17 cellular contexts compared by ENCODE assay signal in the genomic region with DNA sequence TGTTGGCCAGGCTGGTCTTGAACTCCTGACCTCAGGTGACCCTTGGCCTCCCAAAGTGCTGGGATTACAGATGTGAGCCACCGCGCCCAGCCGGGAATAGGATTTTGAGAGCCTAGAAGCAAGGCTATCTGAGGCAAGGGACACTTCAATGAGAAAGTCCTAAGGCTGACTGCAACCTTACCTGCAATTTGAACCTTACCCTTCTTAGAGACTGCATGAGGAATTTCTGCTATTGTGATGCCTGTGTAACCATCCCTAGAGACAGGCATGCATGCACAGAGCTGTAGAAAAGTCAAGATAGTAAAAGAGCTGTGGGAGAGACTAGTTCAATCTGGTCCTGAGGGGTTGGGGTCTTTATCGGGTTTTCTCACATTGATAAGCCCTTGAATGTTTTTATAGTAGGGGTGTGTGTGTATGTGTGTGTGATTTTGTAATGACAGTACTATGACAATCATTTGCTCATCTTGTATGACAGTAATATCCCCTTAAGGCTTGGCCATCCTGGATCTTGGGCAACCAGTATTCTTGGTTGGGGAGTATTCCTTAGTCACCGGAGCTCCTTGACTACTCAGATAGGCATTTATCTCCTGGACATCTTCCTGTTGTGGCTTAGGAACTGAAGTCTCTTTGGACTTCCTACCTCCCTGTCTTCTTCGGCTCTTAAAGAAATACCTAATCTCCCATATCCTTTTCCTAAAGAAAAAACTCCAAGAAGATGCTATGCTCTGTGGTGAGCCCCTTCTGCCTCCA. TPM values are rescaled to one million over a fixed set of nuclear protein-coding genes. Genes with fewer than 3 reads are reported as not detected.
A peak's percentile ranks its signal among the peaks of the same experiment; 100 is the strongest.
DNase-seq lines count a peak whose midpoint lies in the region; ATAC-seq and TF ChIP-seq lines count a peak whose summit lies in the region.
"Had no signal": no experiment of that assay in that cellular context is flagged by ENCODE, and none has a peak within 500 bp of the region (broad histone marks: within the 10 kb centered on the region; RNA-seq: fewer than 3 reads in every experiment).

No MANE protein-coding gene starts in this region.

- no peak overlapping the region for H3K4me3 ChIP-seq in PC-9
- no peak overlapping the region for H3K4me3 ChIP-seq in fibroblast of villous mesenchyme (ENCODE audit: low read depth, low read length)
- H3K4me3 ChIP-seq in smooth muscle cell, result no peak overlapping the region
- no peak overlapping the region for H3K4me3 ChIP-seq in gastroesophageal sphincter
- H3K4me3 ChIP-seq: SJCRH30, upper lobe of left lung had no signal

- no TSS peak for BruUV-seq in PC-9 (replicated peaks; lab: Mats Ljungman, UMichigan)

- no peaks in the 10 kb centered on the region for H3K9me2 ChIP-seq in PC-9 (ENCODE audit: insufficient read depth)

- no peaks in the 10 kb centered on the region for H3K36me3 ChIP-seq in PC-9 (ENCODE audit: low read depth)
- H3K36me3 ChIP-seq in smooth muscle cell (ENCODE audit: low read depth), result no peaks in the 10 kb centered on the region
- H3K36me3 ChIP-seq in gastroesophageal sphincter, result peaks cover 0 to 26% of the 10 kb centered on the region in 2 donors

- peaks cover 10% of the 10 kb centered on the region for H3K36me3 Mint-ChIP-seq in activated CD4-positive, alpha-beta memory T cell treated with anti-CD3 and anti-CD28 coated beads for 36 hours
- H3K36me3 Mint-ChIP-seq in activated CD4-positive, alpha-beta memory T cell treated with anti-CD3 and anti-CD28 coated beads, Interleukin-2, amount 10 ng/mL, durations not matched to agents 7 days and 5 days (ENCODE audit: low read depth), result no peaks in the 10 kb centered on the region
- peaks cover 10% of the 10 kb centered on the region for H3K36me3 Mint-ChIP-seq in nephron progenitor cell (ENCODE audit: low read depth)

- peaks cover 30% of the 10 kb centered on the region for H3K4me1 Mint-ChIP-seq in activated CD4-positive, alpha-beta memory T cell treated with anti-CD3 and anti-CD28 coated beads for 36 hours (ENCODE audit: low read depth)
- H3K4me1 Mint-ChIP-seq in activated CD4-positive, alpha-beta memory T cell treated with anti-CD3 and anti-CD28 coated beads, Interleukin-2, amount 10 ng/mL, durations not matched to agents 7 days and 5 days, result peaks cover 16% of the 10 kb centered on the region
- H3K4me1 Mint-ChIP-seq in nephron progenitor cell, result peaks cover 40% of the 10 kb centered on the region
- H3K4me1 Mint-ChIP-seq: central memory CD8-positive, alpha-beta T cell had no signal

- POLR2A ChIA-PET in activated CD4-positive, alpha-beta memory T cell treated with anti-CD3 and anti-CD28 coated beads for 36 hours (lab: Charles Lee), result interaction anchor here (0.6 to 2.0 kb wide), 2 partner anchors 11 to 113 kb away, joined by 3 to 5 read pairs; a partner anchor contains a TSS
- POLR2A ChIA-PET in activated CD4-positive, alpha-beta memory T cell treated with anti-CD3 and anti-CD28 coated beads, Interleukin-2, amount 10 ng/mL, durations not matched to agents 7 days and 5 days (lab: Charles Lee), result no interaction called here
- POLR2A ChIA-PET in PC-9 (lab: Charles Lee; ENCODE audit: unreplicated experiment), result no interaction called here

- CTCF ChIA-PET in activated CD4-positive, alpha-beta memory T cell treated with anti-CD3 and anti-CD28 coated beads for 36 hours (lab: Charles Lee), result interaction anchor here (1.9 to 2.3 kb wide), 3 partner anchors 16 to 101 kb away, joined by 6 to 10 read pairs (median 8); no protein-coding TSS in a partner anchor
- CTCF ChIA-PET in activated CD4-positive, alpha-beta memory T cell treated with anti-CD3 and anti-CD28 coated beads, Interleukin-2, amount 10 ng/mL, durations not matched to agents 7 days and 5 days (lab: Charles Lee), result interaction anchor here (1.1 kb wide), 1 partner anchor 16 kb away, joined by 3 read pairs; no protein-coding TSS in a partner anchor
- CTCF ChIA-PET in PC-9 (lab: Charles Lee), result no interaction called here

- no peaks in the 10 kb centered on the region for H3K9me3 ChIP-seq in PC-9 (ENCODE audit: insufficient read depth, low read depth)
- no peaks in the 10 kb centered on the region for H3K9me3 ChIP-seq in smooth muscle cell (replicated peaks; ENCODE audit: low read depth)
- H3K9me3 ChIP-seq in gastroesophageal sphincter, result no peaks in the 10 kb centered on the region
- H3K9me3 ChIP-seq: SJCRH30, upper lobe of left lung had no signal

- peaks cover under 1% of the 10 kb centered on the region; the same call in 1 of the 2 replicates for H3F3A ChIP-seq in PC-9 (ENCODE audit: insufficient read depth, low read depth)
- peaks cover 6% of the 10 kb centered on the region for H3F3A ChIP-seq in smooth muscle cell (ENCODE audit: low read depth)

- TF ChIP-seq CTCF in PC-9 (conservative IDR thresholded peaks at IDR 0.05) (no peak), fibroblast of villous mesenchyme (IDR thresholded peaks at IDR 0.05; ENCODE audit: insufficient read depth, low read depth, low read length) (no peak), smooth muscle cell (IDR thresholded peaks at IDR 0.05; ENCODE audit: borderline replicate concordance, insufficient read depth, poor library complexity, severe bottlenecking) (no peak), gastroesophageal sphincter (IDR thresholded peaks at IDR 0.05) (no peak), nephron progenitor cell (IDR thresholded peaks at IDR 0.05) (no peak)

- no peaks in the 10 kb centered on the region for H3K9me3 Mint-ChIP-seq in activated CD4-positive, alpha-beta memory T cell treated with anti-CD3 and anti-CD28 coated beads for 36 hours
- H3K9me3 Mint-ChIP-seq in activated CD4-positive, alpha-beta memory T cell treated with anti-CD3 and anti-CD28 coated beads, Interleukin-2, amount 10 ng/mL, durations not matched to agents 7 days and 5 days, result no peaks in the 10 kb centered on the region
- H3K9me3 Mint-ChIP-seq in nephron progenitor cell, result no peaks in the 10 kb centered on the region
- H3K9me3 Mint-ChIP-seq: central memory CD8-positive, alpha-beta T cell had no signal

- H4K20me1 ChIP-seq in PC-9 (ENCODE audit: insufficient read depth) (no peaks in the 10 kb centered on the region), smooth muscle cell (ENCODE audit: low read depth) (no peaks in the 10 kb centered on the region)

- no peak for DNase-seq in activated CD4-positive, alpha-beta memory T cell treated with anti-CD3 and anti-CD28 coated beads for 36 hours
- DNase-seq in activated CD4-positive, alpha-beta memory T cell treated with anti-CD3 and anti-CD28 coated beads, Interleukin-2, amount 10 ng/mL, durations not matched to agents 7 days and 5 days, result no peak
- DNase-seq in PC-9, result no peak
- peak; percentile 39 for DNase-seq in fibroblast of villous mesenchyme (ENCODE audit: low read depth)
- DNase-seq in smooth muscle cell (lab: John Stamatoyannopoulos, UW; ENCODE audit: unreplicated experiment), result no peak
- no peak for DNase-seq in left lobe of liver (ENCODE audit: low spot score)
- no peak for DNase-seq in nephron progenitor cell
- DNase-seq: activated effector memory CD4-positive, alpha-beta T cell treated with Interleukin-2 at 50 U/mL for 16 hours; erythroblast; islet precursor cell; NCI-H1436; SJCRH30; stimulated activated CD4-positive, alpha-beta T cell treated with anti-CD3 and anti-CD28 coated beads, Interleukin-12 subunit alpha, Interleukin-12 subunit beta, amount 100 ng/mL, for 4 hours; upper lobe of left lung had no signal

- intact Hi-C loops in activated CD4-positive, alpha-beta memory T cell treated with anti-CD3 and anti-CD28 coated beads for 36 hours (cut with micrococcal nuclease), result no loop called here
- intact Hi-C loops in PC-9 (cut with micrococcal nuclease; ENCODE audit: unreplicated experiment), result no loop called here

- no peak overlapping the region for H3K4me2 ChIP-seq in PC-9
- H3K4me2 ChIP-seq in smooth muscle cell, result no peak overlapping the region

- H3K27me3 Mint-ChIP-seq in activated CD4-positive, alpha-beta memory T cell treated with anti-CD3 and anti-CD28 coated beads for 36 hours, result no peaks in the 10 kb centered on the region
- H3K27me3 Mint-ChIP-seq in activated CD4-positive, alpha-beta memory T cell treated with anti-CD3 and anti-CD28 coated beads, Interleukin-2, amount 10 ng/mL, durations not matched to agents 7 days and 5 days, result no peaks in the 10 kb centered on the region
- H3K27me3 Mint-ChIP-seq in nephron progenitor cell (ENCODE audit: low read depth, poor library complexity), result peaks cover 2% of the 10 kb centered on the region
- H3K27me3 Mint-ChIP-seq: central memory CD8-positive, alpha-beta T cell had no signal

- peaks cover 19% of the 10 kb centered on the region for H3K4me1 ChIP-seq in PC-9 (replicated peaks; ENCODE audit: insufficient read depth)
- peaks cover 5% of the 10 kb centered on the region for H3K4me1 ChIP-seq in smooth muscle cell (ENCODE audit: low read depth)
- no peaks in the 10 kb centered on the region for H3K4me1 ChIP-seq in gastroesophageal sphincter
- H3K4me1 ChIP-seq: SJCRH30 had no signal

- WGBS in smooth muscle cell (ENCODE audit: low lambda C conversion rate), result 77% methylated on average over 6 of the region's 6 CpGs
- 87 to 88% methylated on average over 2 to 3 of the region's 6 CpGs for WGBS in gastroesophageal sphincter (ENCODE audit: low coverage in 1 of 2), 2 donors

- H3K27me3 ChIP-seq in PC-9 (ENCODE audit: insufficient read depth, low read depth) (no peaks in the 10 kb centered on the region), smooth muscle cell (ENCODE audit: low read depth) (no peaks in the 10 kb centered on the region), gastroesophageal sphincter (no peaks in the 10 kb centered on the region)
- H3K27me3 ChIP-seq: SJCRH30, upper lobe of left lung had no signal

- no peak overlapping the region for H3K4me3 Mint-ChIP-seq in activated CD4-positive, alpha-beta memory T cell treated with anti-CD3 and anti-CD28 coated beads for 36 hours
- no peak overlapping the region for H3K4me3 Mint-ChIP-seq in activated CD4-positive, alpha-beta memory T cell treated with anti-CD3 and anti-CD28 coated beads, Interleukin-2, amount 10 ng/mL, durations not matched to agents 7 days and 5 days
- no peak overlapping the region for H3K4me3 Mint-ChIP-seq in nephron progenitor cell
- H3K4me3 Mint-ChIP-seq: central memory CD8-positive, alpha-beta T cell had no signal

- H2AFZ ChIP-seq in PC-9, result no peak overlapping the region
- H2AFZ ChIP-seq in smooth muscle cell (ENCODE audit: low read depth), result no peak overlapping the region

- H3K9ac ChIP-seq in smooth muscle cell (ENCODE audit: low read depth), result peak overlapping the region; percentile 6

- H3K79me2 ChIP-seq in PC-9 (ENCODE audit: low read depth), result no peaks in the 10 kb centered on the region
- H3K79me2 ChIP-seq in smooth muscle cell (ENCODE audit: low read depth), result no peaks in the 10 kb centered on the region

- H3K27ac ChIP-seq in PC-9 (peak overlapping the region; percentile 46), smooth muscle cell (ENCODE audit: low read depth) (peak overlapping the region; percentile 66), gastroesophageal sphincter (peak overlapping the region in 1 of 4 donors; percentile 20)
- H3K27ac ChIP-seq: SJCRH30, upper lobe of left lung had no signal

- no peak for TF ChIP-seq EP300 in gastroesophageal sphincter (IDR thresholded peaks at IDR 0.05)

- no peak for TF ChIP-seq POLR2A in gastroesophageal sphincter (IDR thresholded peaks at IDR 0.05)

- ATAC-seq in gastroesophageal sphincter (no peak), left lobe of liver (no peak)

- H3K27ac Mint-ChIP-seq in activated CD4-positive, alpha-beta memory T cell treated with anti-CD3 and anti-CD28 coated beads for 36 hours, result peak overlapping the region; percentile 74
- H3K27ac Mint-ChIP-seq in activated CD4-positive, alpha-beta memory T cell treated with anti-CD3 and anti-CD28 coated beads, Interleukin-2, amount 10 ng/mL, durations not matched to agents 7 days and 5 days, result no peak overlapping the region
- no peak overlapping the region for H3K27ac Mint-ChIP-seq in nephron progenitor cell

RNA-seq across cellular contexts. Expression of a gene that starts 11.2 kb away (rescaled TPM):
- total RNA-seq in activated CD4-positive, alpha-beta memory T cell treated with anti-CD3 and anti-CD28 coated beads for 36 hours, result 10 to 100 TPM; 11.5 to 12.0 TPM
- total RNA-seq in activated CD4-positive, alpha-beta memory T cell treated with anti-CD3 and anti-CD28 coated beads, Interleukin-2, amount 10 ng/mL, durations not matched to agents 7 days and 5 days, result 1 to 10 TPM; 3.2 to 4.1 TPM
- total RNA-seq in PC-9 (2021), result 0.79 and 0.98 TPM in 2 replicates
- total RNA-seq in fibroblast of villous mesenchyme, result 16.1 and 18.1 TPM in 2 replicates
- total RNA-seq in smooth muscle cell, result 26.8 and 29.6 TPM in 2 replicates
- 28.4 and 30.5 TPM in 2 replicates for polyA plus RNA-seq in smooth muscle cell
- total RNA-seq in gastroesophageal sphincter, result 100 to 1,000 TPM in 2 of 4 donors, 10 to 100 TPM in 2; 46.8 to 125 (median 96.8) TPM
- 1.9 TPM for total RNA-seq in left lobe of liver

RNA-seq across cellular contexts. Expression of a gene that starts 42.6 kb away (rescaled TPM):
- under 1 TPM in 1 of 2 experiments, not detected in 1; 0.12 TPM for total RNA-seq in activated CD4-positive, alpha-beta memory T cell treated with anti-CD3 and anti-CD28 coated beads for 36 hours
- total RNA-seq in activated CD4-positive, alpha-beta memory T cell treated with anti-CD3 and anti-CD28 coated beads, Interleukin-2, amount 10 ng/mL, durations not matched to agents 7 days and 5 days, result not detected
- total RNA-seq in PC-9 (2021) (not detected in 2 replicates), fibroblast of villous mesenchyme (not detected in 2 replicates), smooth muscle cell (0.22 and 0.49 TPM in 2 replicates), gastroesophageal sphincter (under 1 TPM in 3 of 4 donors, not detected in 1; 0.30 to 0.81 (median 0.67) TPM), left lobe of liver (not detected)
- 0.07 and 0.90 TPM in 2 replicates for polyA plus RNA-seq in smooth muscle cell
- total RNA-seq: SJCRH30 had no signal
- polyA plus RNA-seq: AG04450 had no signal
